In the genomic region with DNA sequence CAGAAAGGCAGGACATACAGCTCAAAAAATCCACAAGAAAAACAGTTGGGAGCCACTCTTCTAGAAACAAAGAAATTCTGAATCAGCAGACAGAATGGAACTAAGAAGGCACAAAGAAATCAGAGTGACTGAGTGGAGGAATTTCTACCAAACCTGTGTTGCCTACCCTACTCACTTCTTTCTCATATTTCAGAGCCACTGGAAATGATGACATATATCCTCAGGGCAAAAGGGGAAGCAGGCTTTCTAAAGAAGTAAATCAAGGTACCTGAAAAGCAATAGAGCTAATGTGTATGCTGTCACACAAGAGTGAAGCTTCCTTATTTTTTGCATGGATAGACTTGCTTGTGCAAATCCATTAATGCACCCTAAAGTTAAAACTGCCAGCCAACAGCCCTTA, we compare ENCODE assay signal across 25 cellular contexts.
"Had no signal": no experiment of that assay in that cellular context is flagged by ENCODE, and none has a peak within 500 bp of the region (broad histone marks: within the 10 kb centered on the region; RNA-seq: fewer than 3 reads in every experiment).

No MANE protein-coding gene starts in this region.

- FAIRE-seq: urothelium cell line had no signal

- H3K36me3 ChIP-seq: colonic mucosa, esophagus squamous epithelium, neural progenitor cell, sigmoid colon, stomach, thyroid gland, upper lobe of left lung had no signal

- DNase-seq: colonic mucosa; effector CD8-positive, alpha-beta T cell; endodermal cell; esophagus squamous epithelium; foreskin melanocyte; hypothalamus; immature natural killer cell; islet precursor cell; kidney glomerular epithelial cell; midbrain; naive thymus-derived CD4-positive, alpha-beta T cell; psoas muscle; right cardiac atrium; sigmoid colon; stimulated activated CD4-positive, alpha-beta T cell treated with anti-CD3 and anti-CD28 coated beads, Interleukin-2, amount 100 ng/mL, for 24 hours; stimulated activated CD4-positive, alpha-beta T cell treated with anti-CD3 and anti-CD28 coated beads, Interleukin-4, amount 100 ng/mL, for 24 hours; stimulated activated naive CD4-positive, alpha-beta T cell treated with Interleukin-2 at 50 U/mL for 16 hours; stomach; thyroid gland; upper lobe of left lung had no signal

- H3K4me3 ChIP-seq: colonic mucosa, esophagus squamous epithelium, lung, neural progenitor cell, psoas muscle, sigmoid colon, stomach, thyroid gland, upper lobe of left lung had no signal

- ATAC-seq: left lobe of liver; naive thymus-derived CD4-positive, alpha-beta T cell; psoas muscle; right cardiac atrium; stimulated activated effector memory CD8-positive, alpha-beta T cell treated with anti-CD3 and anti-CD28 coated beads, Interleukin-12 subunit alpha, Interleukin-12 subunit beta, amount 100 ng/mL, for 72 hours had no signal

- H3K27me3 ChIP-seq: colonic mucosa, esophagus squamous epithelium, neural progenitor cell, sigmoid colon, stomach, thyroid gland, upper lobe of left lung had no signal
